Comparison of ENCODE assay signal across 21 cellular contexts in the genomic region with DNA sequence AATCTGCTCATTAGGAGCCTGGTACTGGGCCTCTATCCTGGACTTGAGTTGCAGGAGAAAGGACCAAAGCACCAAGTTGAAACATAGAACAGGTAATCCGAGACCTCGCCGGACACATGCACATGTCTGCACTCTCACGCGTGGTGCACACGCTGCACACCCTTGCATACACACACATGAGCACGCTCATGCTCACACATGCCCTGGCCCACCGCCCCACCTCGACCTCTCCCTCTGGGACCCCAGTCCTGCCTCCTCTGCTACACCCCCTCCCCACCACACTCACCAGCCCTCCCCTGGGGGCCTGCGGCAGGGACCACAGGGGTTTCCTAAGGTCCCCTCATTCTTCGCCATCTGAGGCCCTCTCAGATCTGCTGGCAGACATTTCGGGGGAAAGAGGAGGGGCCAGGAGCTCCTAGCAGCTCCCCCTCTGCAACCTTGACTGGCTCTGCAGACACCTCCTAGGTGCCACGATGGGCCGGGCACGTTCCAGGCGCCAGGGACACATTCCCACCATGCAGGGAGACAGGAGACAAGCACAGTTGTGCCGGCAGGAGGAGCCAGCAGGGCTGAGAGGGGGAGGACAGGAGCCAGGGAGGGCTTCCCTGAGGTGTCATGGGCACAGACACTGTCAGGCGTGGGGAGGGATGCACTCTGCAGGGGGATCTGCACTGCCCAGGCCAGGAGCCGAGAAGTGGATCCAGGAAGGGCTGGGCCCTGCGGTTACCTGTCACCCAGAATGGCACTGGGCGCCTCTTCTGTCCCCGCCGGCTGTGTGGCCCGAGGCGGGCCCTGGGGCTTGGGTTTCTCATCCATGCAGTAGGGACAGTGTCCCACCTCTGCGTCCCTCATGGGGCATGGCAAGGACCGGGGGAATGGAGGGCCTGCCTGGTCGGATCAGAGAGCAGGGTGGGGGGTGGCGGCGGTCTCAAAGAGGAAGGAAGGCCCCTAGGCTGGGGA.
"Had no signal": no experiment of that assay in that cellular context is flagged by ENCODE, and none has a peak within 500 bp of the region (broad histone marks: within the 10 kb centered on the region; RNA-seq: fewer than 3 reads in every experiment).

No MANE protein-coding gene starts in this region.

- H3K27ac ChIP-seq: esophagus squamous epithelium, lower lobe of right lung, pancreas, transverse colon, upper lobe of right lung, vagina had no signal

- DNase-seq: cortex of kidney; effector memory CD8-positive, alpha-beta T cell; erythroblast; esophagus squamous epithelium; foreskin melanocyte; hypothalamus; left ventricle myocardium superior; lower lobe of right lung; naive thymus-derived CD8-positive, alpha-beta T cell; nephron progenitor cell; occipital lobe; stimulated activated CD4-positive, alpha-beta T cell treated with anti-CD3 and anti-CD28 coated beads, Interleukin-4, amount 100 ng/mL, for 4 hours; stimulated activated naive B cell treated with anti-CD40 and anti-IgM and Interleukin-4, amounts not matched to agents 10 μg/mL and 1 μg/mL and 100 μg/mL, for 72 hours; transverse colon; upper lobe of right lung had no signal

- H3K36me3 ChIP-seq: esophagus squamous epithelium, lower lobe of right lung, pancreas, transverse colon, upper lobe of right lung, vagina had no signal

- H3K4me3 Mint-ChIP-seq: effector memory CD8-positive, alpha-beta T cell; naive thymus-derived CD8-positive, alpha-beta T cell; nephron progenitor cell; stimulated activated naive B cell treated with anti-CD40 and anti-IgM and Interleukin-4, amounts not matched to agents 10 μg/mL and 1 μg/mL and 100 μg/mL, for 72 hours; stimulated activated naive CD8-positive, alpha-beta T cell treated with anti-CD3 and anti-CD28 coated beads, Interleukin-15, Interleukin-2, amounts not matched to agents 100 ng/mL and 50 ng/mL, for 24 hours had no signal

- ATAC-seq: effector memory CD8-positive, alpha-beta T cell; left ventricle myocardium superior; naive thymus-derived CD8-positive, alpha-beta T cell; pancreas; sciatic nerve; stimulated activated naive B cell treated with anti-CD40 and anti-IgM and Interleukin-4, amounts not matched to agents 10 μg/mL and 1 μg/mL and 100 μg/mL, for 72 hours; upper lobe of right lung had no signal

- H3K9me3 ChIP-seq: pancreas, vagina had no signal

- H3K4me1 Mint-ChIP-seq: naive thymus-derived CD8-positive, alpha-beta T cell; nephron progenitor cell had no signal

- FAIRE-seq: endometrium, keratinocyte, pancreas had no signal

- H3K27me3 ChIP-seq: pancreas, upper lobe of right lung, vagina had no signal

- H3K4me3 ChIP-seq: esophagus squamous epithelium, lower lobe of right lung, pancreas, transverse colon, upper lobe of right lung, vagina had no signal

- H3K4me1 ChIP-seq: lower lobe of right lung, pancreas, transverse colon, upper lobe of right lung, vagina had no signal

- H3K27ac Mint-ChIP-seq: nephron progenitor cell; stimulated activated naive B cell treated with anti-CD40 and anti-IgM and Interleukin-4, amounts not matched to agents 10 μg/mL and 1 μg/mL and 100 μg/mL, for 72 hours; stimulated activated naive CD8-positive, alpha-beta T cell treated with anti-CD3 and anti-CD28 coated beads, Interleukin-15, Interleukin-2, amounts not matched to agents 100 ng/mL and 50 ng/mL, for 24 hours had no signal
